ENCODE assay signal across 1 cellular context in genomic region chr15:59168536-59168935, GRCh38.
TF ChIP-seq lines count a peak whose summit lies in the region.

No MANE protein-coding gene starts in this region.

TF ChIP-seq in K562, 482 proteins besides CTCF, POLR2A, EP300 and RAD21:
- TF ChIP-seq JUN (IDR thresholded peaks at IDR 0.05; ENCODE audit: borderline replicate concordance, low read depth, low read length) = peak; percentile 10; the same call in 1 of the 2 replicates
- TF ChIP-seq JUN (CRISPR knock-in tag; IDR thresholded peaks at IDR 0.05; ENCODE audit: borderline replicate concordance) = no peak
- peak; percentile 37; the same call in 1 of the 2 replicates for TF ChIP-seq JUND (IDR thresholded peaks at IDR 0.05; ENCODE audit: borderline replicate concordance, low read depth, low read length)
- TF ChIP-seq JUND (tag; IDR thresholded peaks at IDR 0.05; ENCODE audit: borderline replicate concordance, low read depth, low read length) = no peak
- peak; percentile 46; the same call in 1 of the 2 replicates for TF ChIP-seq ATF3 (IDR thresholded peaks at IDR 0.05)
- no peak for TF ChIP-seq ATF3 (CRISPR knock-in tag; conservative IDR thresholded peaks at IDR 0.05)
- no peak for TF ChIP-seq NCOA2 (IDR thresholded peaks at IDR 0.05; ENCODE audit: partially characterized antibody in 2 of 2)
